In the genomic region with DNA sequence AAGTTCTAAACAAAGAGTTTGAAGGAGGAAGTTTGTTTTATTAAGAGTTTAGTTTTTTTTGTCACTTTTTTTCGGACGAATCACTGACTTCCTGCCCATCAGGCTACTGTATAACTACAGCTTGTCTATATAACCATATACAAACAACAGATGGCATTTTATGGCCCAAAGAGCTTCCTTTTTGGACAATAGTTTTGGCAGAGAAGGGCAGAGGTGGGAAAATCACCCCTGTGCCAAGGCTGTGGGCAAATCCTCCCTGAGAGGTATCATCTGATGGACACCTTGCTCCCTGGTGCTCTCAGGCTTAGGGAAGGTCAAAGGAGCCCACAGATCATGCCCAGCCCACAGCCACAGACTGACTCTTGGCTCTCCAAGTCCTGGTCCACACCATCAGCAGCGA, we compare ENCODE assay signal across 1 cellular context.
TF ChIP-seq lines count a peak whose summit lies in the region.

No MANE protein-coding gene starts in this region.

TF ChIP-seq in IMR-90, 13 proteins besides CTCF, POLR2A, EP300 and RAD21 (continued from another document):
- TF ChIP-seq BHLHE40 (IDR thresholded peaks at IDR 0.05; ENCODE audit: low read depth, low read length), result no peak
- no peak for TF ChIP-seq CHD1 (IDR thresholded peaks at IDR 0.05; ENCODE audit: low read depth, low read length)
- TF ChIP-seq FOS (IDR thresholded peaks at IDR 0.05; ENCODE audit: low read depth, low read length), result no peak
- no peak for TF ChIP-seq MXI1 (IDR thresholded peaks at IDR 0.05; ENCODE audit: borderline replicate concordance, low read depth, low read length)
